Comparison of ENCODE assay signal across 16 cellular contexts in genomic region chr18:48742304-48742703, GRCh38.
"Had no signal": no experiment of that assay in that cellular context is flagged by ENCODE, and none has a peak within 500 bp of the region (broad histone marks: within the 10 kb centered on the region; RNA-seq: fewer than 3 reads in every experiment).

No MANE protein-coding gene starts in this region.

- H3K4me1 ChIP-seq: colonic mucosa had no signal

- H3K9me3 ChIP-seq: adrenal gland, colonic mucosa, gastrocnemius medialis, heart left ventricle, neutrophil, SK-N-SH had no signal

- H3K9ac ChIP-seq: SK-N-SH had no signal

- H3K27ac Mint-ChIP-seq: activated naive CD4-positive, alpha-beta T cell treated with anti-CD3 and anti-CD28 coated beads for 36 hours; activated T-helper 2 cell treated with anti-CD3 and anti-CD28 coated beads, Interferon-gamma antibody, Interleukin-2, Interleukin-4, amounts not matched to agents 10 μg/mL and 5 μg/mL and 100 μg/mL, durations not matched to agents 14 hours and 24 hours and 36 hours; memory B cell; stimulated activated naive CD8-positive, alpha-beta T cell treated with anti-CD3 and anti-CD28 coated beads, Interleukin-15, amount 100 ng/mL, for 72 hours; T-cell had no signal

- H3K9me3 Mint-ChIP-seq: activated naive CD4-positive, alpha-beta T cell treated with anti-CD3 and anti-CD28 coated beads for 36 hours; activated T-helper 2 cell treated with anti-CD3 and anti-CD28 coated beads, Interferon-gamma antibody, Interleukin-2, Interleukin-4, amounts not matched to agents 10 μg/mL and 5 μg/mL and 100 μg/mL, durations not matched to agents 14 hours and 24 hours and 36 hours; memory B cell; naive thymus-derived CD8-positive, alpha-beta T cell; stimulated activated naive CD8-positive, alpha-beta T cell treated with anti-CD3 and anti-CD28 coated beads, Interleukin-15, amount 100 ng/mL, for 72 hours; T-cell had no signal

- H3K4me3 ChIP-seq: adrenal gland, colonic mucosa, gastrocnemius medialis, heart left ventricle had no signal

- H3K4me1 Mint-ChIP-seq: memory B cell; stimulated activated naive CD8-positive, alpha-beta T cell treated with anti-CD3 and anti-CD28 coated beads, Interleukin-15, amount 100 ng/mL, for 72 hours; T-cell had no signal

- H3K36me3 ChIP-seq: adrenal gland, colonic mucosa, gastrocnemius medialis, heart left ventricle, neutrophil had no signal

- DNase-seq: activated CD4-positive, alpha-beta T cell treated with anti-CD3 and anti-CD28 coated beads, Interleukin-2, amount 50 U/mL, for 48 hours; activated CD4-positive, CD25-positive, alpha-beta regulatory T cell treated with anti-CD3 and anti-CD28 coated beads, Interleukin-2, amount 50 U/mL, for 72 hours; activated naive CD4-positive, alpha-beta T cell treated with anti-CD3 and anti-CD28 coated beads for 36 hours; effector CD4-positive, alpha-beta T cell; naive thymus-derived CD8-positive, alpha-beta T cell; stimulated activated naive CD8-positive, alpha-beta T cell treated with anti-CD3 and anti-CD28 coated beads, Interleukin-15, amount 100 ng/mL, for 72 hours; T-cell; T-helper 9 cell had no signal

- ATAC-seq: naive thymus-derived CD8-positive, alpha-beta T cell; stimulated activated naive CD8-positive, alpha-beta T cell treated with anti-CD3 and anti-CD28 coated beads, Interleukin-15, amount 100 ng/mL, for 72 hours; T-cell had no signal

- H3K27ac ChIP-seq: colonic mucosa, gastrocnemius medialis had no signal

- H3K27me3 ChIP-seq: adrenal gland, colonic mucosa, gastrocnemius medialis, heart left ventricle, neutrophil had no signal

- H3K36me3 Mint-ChIP-seq: memory B cell; naive thymus-derived CD8-positive, alpha-beta T cell; T-cell had no signal

- H3K4me3 Mint-ChIP-seq: activated naive CD4-positive, alpha-beta T cell treated with anti-CD3 and anti-CD28 coated beads for 36 hours; memory B cell; naive thymus-derived CD8-positive, alpha-beta T cell; stimulated activated naive CD8-positive, alpha-beta T cell treated with anti-CD3 and anti-CD28 coated beads, Interleukin-15, amount 100 ng/mL, for 72 hours; T-cell had no signal

- H3K27me3 Mint-ChIP-seq: memory B cell; stimulated activated naive CD8-positive, alpha-beta T cell treated with anti-CD3 and anti-CD28 coated beads, Interleukin-15, amount 100 ng/mL, for 72 hours; T-cell had no signal
